Comparison of ENCODE assay signal across 18 cellular contexts in the genomic region with DNA sequence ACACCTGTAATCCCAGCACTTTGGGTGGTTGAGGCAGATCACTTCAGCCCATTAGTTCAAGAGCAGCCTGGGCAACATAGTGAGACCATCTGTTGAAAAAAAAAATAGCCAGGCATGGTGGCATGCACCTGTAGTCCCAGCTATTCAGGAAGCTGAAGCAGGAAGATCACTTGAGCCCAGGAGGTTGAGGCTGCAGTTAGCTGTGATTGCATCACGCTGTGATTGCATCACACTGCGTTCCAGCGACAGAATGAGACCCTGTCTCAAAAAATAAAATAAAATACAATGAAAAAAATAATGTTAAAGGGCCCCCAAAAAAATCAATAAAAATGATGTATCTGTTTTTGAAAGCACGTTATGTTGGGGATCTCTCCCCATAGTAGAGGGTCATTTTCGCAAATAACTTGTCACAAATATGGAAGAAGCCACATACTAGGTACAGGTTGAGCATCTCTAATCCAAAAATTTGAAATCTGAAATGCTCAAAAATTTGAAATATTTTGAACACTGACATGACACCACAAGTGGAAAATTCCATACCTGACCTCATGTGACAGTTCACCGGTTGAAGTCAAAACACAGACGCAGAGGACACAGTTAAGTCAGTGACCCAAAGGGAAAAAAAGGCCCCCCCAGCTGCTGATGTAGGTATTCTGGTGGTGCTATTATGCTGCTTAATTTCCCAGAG.
"Had no signal": no experiment of that assay in that cellular context is flagged by ENCODE, and none has a peak within 500 bp of the region (broad histone marks: within the 10 kb centered on the region; RNA-seq: fewer than 3 reads in every experiment).

No MANE protein-coding gene starts in this region.

- DNase-seq: activated CD4-positive, alpha-beta T cell treated with anti-CD3 and anti-CD28 coated beads, Interleukin-2, amount 50 U/mL, for 1 hour; activated CD8-positive, alpha-beta T cell treated with anti-CD3 and anti-CD28 coated beads, Interleukin-2, amount 10 ng/mL, durations not matched to agents 7 days and 5 days; activated gamma-delta T cell; adrenal gland; brain microvascular endothelial cell; central memory CD4-positive, alpha-beta T cell; dermis blood vessel endothelial cell; effector CD8-positive, alpha-beta T cell; foreskin melanocyte; hippocampal formation; left ventricle myocardium superior; midbrain; natural killer cell; psoas muscle; stimulated activated CD4-positive, alpha-beta T cell treated with anti-CD3 and anti-CD28 coated beads, Interleukin-4, amount 100 ng/mL, for 24 hours; stimulated activated naive CD4-positive, alpha-beta T cell treated with Interleukin-2 at 50 U/mL for 16 hours had no signal

- ATAC-seq: activated CD4-positive, CD25-positive, alpha-beta regulatory T cell treated with anti-CD3 and anti-CD28 coated beads, Interleukin-2, amount 50 U/mL, for 24 hours; activated CD8-positive, alpha-beta T cell treated with anti-CD3 and anti-CD28 coated beads, Interleukin-2, amount 10 ng/mL, durations not matched to agents 7 days and 5 days; esophagus mucosa; left ventricle myocardium superior; natural killer cell; psoas muscle had no signal
